Comparison of ENCODE assay signal across 2 cellular contexts in genomic region chr17:6078370-6078950, GRCh38.
TF ChIP-seq lines count a peak whose summit lies in the region.

No MANE protein-coding gene starts in this region.

TF ChIP-seq in GM23338, 12 proteins besides CTCF, POLR2A, EP300 and RAD21:
- TF ChIP-seq EZH2 (IDR thresholded peaks at IDR 0.05; ENCODE audit: low read depth, unreplicated experiment), result no peak
- TF ChIP-seq ETS1 (IDR thresholded peaks at IDR 0.05), result no peak
- no peak for TF ChIP-seq ZNF114 (CRISPR knock-in tag; IDR thresholded peaks at IDR 0.05)
- TF ChIP-seq POLR2AphosphoS5 (IDR thresholded peaks at IDR 0.05; ENCODE audit: low read depth), result no peak
- no peak for TF ChIP-seq ZNF331 (CRISPR knock-in tag; IDR thresholded peaks at IDR 0.05; ENCODE audit: low read depth)
- no peak for TF ChIP-seq ZNF462 (CRISPR knock-in tag; IDR thresholded peaks at IDR 0.05)
- no peak for TF ChIP-seq REST (IDR thresholded peaks at IDR 0.05; ENCODE audit: unreplicated experiment)
- no peak for TF ChIP-seq CREB1 (CRISPR knock-in tag; IDR thresholded peaks at IDR 0.05; ENCODE audit: low read depth)
- TF ChIP-seq EZH2phosphoT487 (IDR thresholded peaks at IDR 0.05; ENCODE audit: unreplicated experiment), result no peak
- TF ChIP-seq STAT1 (IDR thresholded peaks at IDR 0.05; ENCODE audit: unreplicated experiment), result no peak
- no peak for TF ChIP-seq NANOG (IDR thresholded peaks at IDR 0.05; ENCODE audit: borderline replicate concordance)
- TF ChIP-seq JUNB (IDR thresholded peaks at IDR 0.05; ENCODE audit: unreplicated experiment), result no peak

TF ChIP-seq in H1, 55 proteins besides CTCF, POLR2A, EP300 and RAD21:
- TF ChIP-seq SRF (IDR thresholded peaks at IDR 0.05; ENCODE audit: low read depth, low read length), result no peak
- TF ChIP-seq USF2 (IDR thresholded peaks at IDR 0.05; ENCODE audit: low read length), result no peak
- TF ChIP-seq RFX5 (IDR thresholded peaks at IDR 0.05; ENCODE audit: borderline replicate concordance, low read depth, low read length), result no peak
- TF ChIP-seq CHD2 (IDR thresholded peaks at IDR 0.05; ENCODE audit: low read length), result no peak
- peak; percentile 66; the same call in 1 of the 2 replicates for TF ChIP-seq TEAD4 (IDR thresholded peaks at IDR 0.05; ENCODE audit: low read depth, low read length)
- peak; percentile 67; the same call in 1 of the 2 replicates for TF ChIP-seq KDM1A (IDR thresholded peaks at IDR 0.05; ENCODE audit: borderline replicate concordance, low read length)
- no peak for TF ChIP-seq CBX5 (IDR thresholded peaks at IDR 0.05; ENCODE audit: low read depth, low read length)
- TF ChIP-seq ATF2 (IDR thresholded peaks at IDR 0.05; ENCODE audit: low read length), result no peak
- no peak for TF ChIP-seq CTBP2 (IDR thresholded peaks at IDR 0.05; ENCODE audit: borderline replicate concordance, insufficient read depth, insufficient read length, low read length)
- TF ChIP-seq KDM4A (IDR thresholded peaks at IDR 0.05; ENCODE audit: low read depth, low read length, severe bottlenecking), result no peak
- TF ChIP-seq CREB1 (IDR thresholded peaks at IDR 0.05), result no peak
TF ChIP-seq in H1: peak in this region for 2.
